Comparison of ENCODE assay signal across 28 cellular contexts in genomic region chr4:174305961-174306360, GRCh38.
"Had no signal": no experiment of that assay in that cellular context is flagged by ENCODE, and none has a peak within 500 bp of the region (broad histone marks: within the 10 kb centered on the region; RNA-seq: fewer than 3 reads in every experiment).

No MANE protein-coding gene starts in this region.

- H3K9ac ChIP-seq: neural progenitor cell, parathyroid adenoma had no signal

- H3K4me2 ChIP-seq: neural progenitor cell had no signal

- H3K27me3 Mint-ChIP-seq: progenitor cell of endocrine pancreas; stimulated activated naive B cell treated with anti-CD40 and anti-IgM and Interleukin-4, amounts not matched to agents 10 μg/mL and 1 μg/mL and 100 μg/mL, for 72 hours; stimulated activated naive CD8-positive, alpha-beta T cell treated with anti-CD3 and anti-CD28 coated beads, Interleukin-15, Interleukin-2, amounts not matched to agents 100 ng/mL and 50 ng/mL, for 24 hours had no signal

- H3K4me3 Mint-ChIP-seq: natural killer cell; nephron; neural progenitor cell; stimulated activated effector memory CD8-positive, alpha-beta T cell treated with anti-CD3 and anti-CD28 coated beads, Interleukin-12 subunit alpha, Interleukin-12 subunit beta, amount 100 ng/mL, for 72 hours; stimulated activated naive B cell treated with anti-CD40 and anti-IgM and Interleukin-4, amounts not matched to agents 10 μg/mL and 1 μg/mL and 100 μg/mL, for 72 hours; stimulated activated naive CD8-positive, alpha-beta T cell treated with anti-CD3 and anti-CD28 coated beads, Interleukin-15, Interleukin-2, amounts not matched to agents 100 ng/mL and 50 ng/mL, for 24 hours had no signal

- H3K79me2 ChIP-seq: parathyroid adenoma had no signal

- H3K27me3 ChIP-seq: neural progenitor cell, right lobe of liver, sigmoid colon, stomach, thyroid gland, tibial nerve, upper lobe of left lung, vagina had no signal

- DNase-seq: natural killer cell; occipital lobe; ovary; posterior cingulate gyrus; psoas muscle; right cardiac atrium; right lobe of liver; sigmoid colon; small intestine; stimulated activated CD4-positive, alpha-beta T cell treated with anti-CD3 and anti-CD28 coated beads, Interleukin-15, amount 100 ng/mL, for 24 hours; stimulated activated CD4-positive, alpha-beta T cell treated with anti-CD3 and anti-CD28 coated beads, Interleukin-2, amount 100 ng/mL, for 24 hours; stimulated activated CD4-positive, alpha-beta T cell treated with anti-CD3 and anti-CD28 coated beads, Interleukin-2, amount 100 ng/mL, for 48 hours; stimulated activated CD4-positive, alpha-beta T cell treated with anti-CD3 and anti-CD28 coated beads, Interleukin-4, amount 100 ng/mL, for 24 hours; stimulated activated naive B cell treated with anti-CD40 and anti-IgM and Interleukin-4, amounts not matched to agents 10 μg/mL and 1 μg/mL and 100 μg/mL, for 72 hours; stimulated activated naive CD4-positive, alpha-beta T cell treated with Interleukin-2 at 50 U/mL for 16 hours; stomach; thyroid gland; trophoblast cell; upper lobe of left lung had no signal

- H3K4me3 ChIP-seq: neural progenitor cell, ovary, psoas muscle, right lobe of liver, sigmoid colon, stomach, thoracic aorta, thyroid gland, tibial nerve, upper lobe of left lung, vagina had no signal

- H3K4me1 Mint-ChIP-seq: natural killer cell; nephron; neural progenitor cell; stimulated activated effector memory CD8-positive, alpha-beta T cell treated with anti-CD3 and anti-CD28 coated beads, Interleukin-12 subunit alpha, Interleukin-12 subunit beta, amount 100 ng/mL, for 72 hours; stimulated activated naive B cell treated with anti-CD40 and anti-IgM and Interleukin-4, amounts not matched to agents 10 μg/mL and 1 μg/mL and 100 μg/mL, for 72 hours had no signal

- H3K9me3 ChIP-seq: ovary, psoas muscle, right lobe of liver, sigmoid colon, stomach, thoracic aorta, thyroid gland, tibial nerve, upper lobe of left lung, vagina had no signal

- H3K9me3 Mint-ChIP-seq: natural killer cell; nephron; neural progenitor cell; stimulated activated effector memory CD8-positive, alpha-beta T cell treated with anti-CD3 and anti-CD28 coated beads, Interleukin-12 subunit alpha, Interleukin-12 subunit beta, amount 100 ng/mL, for 72 hours; stimulated activated naive B cell treated with anti-CD40 and anti-IgM and Interleukin-4, amounts not matched to agents 10 μg/mL and 1 μg/mL and 100 μg/mL, for 72 hours; stimulated activated naive CD8-positive, alpha-beta T cell treated with anti-CD3 and anti-CD28 coated beads, Interleukin-15, Interleukin-2, amounts not matched to agents 100 ng/mL and 50 ng/mL, for 24 hours had no signal

- H3K36me3 ChIP-seq: ovary had no signal

- ATAC-seq: natural killer cell; psoas muscle; right cardiac atrium; right lobe of liver; stimulated activated effector memory CD8-positive, alpha-beta T cell treated with anti-CD3 and anti-CD28 coated beads, Interleukin-12 subunit alpha, Interleukin-12 subunit beta, amount 100 ng/mL, for 72 hours; stimulated activated naive B cell treated with anti-CD40 and anti-IgM and Interleukin-4, amounts not matched to agents 10 μg/mL and 1 μg/mL and 100 μg/mL, for 72 hours had no signal

- H3K27ac ChIP-seq: neural progenitor cell, ovary, parathyroid adenoma, psoas muscle, right lobe of liver, sigmoid colon, stomach, thoracic aorta, thyroid gland, tibial nerve, upper lobe of left lung, vagina had no signal

- H2AFZ ChIP-seq: neural progenitor cell, parathyroid adenoma had no signal

- H3K27ac Mint-ChIP-seq: natural killer cell; nephron; neural progenitor cell; progenitor cell of endocrine pancreas; stimulated activated effector memory CD8-positive, alpha-beta T cell treated with anti-CD3 and anti-CD28 coated beads, Interleukin-12 subunit alpha, Interleukin-12 subunit beta, amount 100 ng/mL, for 72 hours; stimulated activated naive B cell treated with anti-CD40 and anti-IgM and Interleukin-4, amounts not matched to agents 10 μg/mL and 1 μg/mL and 100 μg/mL, for 72 hours; stimulated activated naive CD8-positive, alpha-beta T cell treated with anti-CD3 and anti-CD28 coated beads, Interleukin-15, Interleukin-2, amounts not matched to agents 100 ng/mL and 50 ng/mL, for 24 hours had no signal

- H3K4me1 ChIP-seq: neural progenitor cell, parathyroid adenoma, psoas muscle, right lobe of liver, sigmoid colon, stomach, thyroid gland, tibial nerve, upper lobe of left lung, vagina had no signal
